Comparison of ENCODE assay signal across 8 cellular contexts in the genomic region with DNA sequence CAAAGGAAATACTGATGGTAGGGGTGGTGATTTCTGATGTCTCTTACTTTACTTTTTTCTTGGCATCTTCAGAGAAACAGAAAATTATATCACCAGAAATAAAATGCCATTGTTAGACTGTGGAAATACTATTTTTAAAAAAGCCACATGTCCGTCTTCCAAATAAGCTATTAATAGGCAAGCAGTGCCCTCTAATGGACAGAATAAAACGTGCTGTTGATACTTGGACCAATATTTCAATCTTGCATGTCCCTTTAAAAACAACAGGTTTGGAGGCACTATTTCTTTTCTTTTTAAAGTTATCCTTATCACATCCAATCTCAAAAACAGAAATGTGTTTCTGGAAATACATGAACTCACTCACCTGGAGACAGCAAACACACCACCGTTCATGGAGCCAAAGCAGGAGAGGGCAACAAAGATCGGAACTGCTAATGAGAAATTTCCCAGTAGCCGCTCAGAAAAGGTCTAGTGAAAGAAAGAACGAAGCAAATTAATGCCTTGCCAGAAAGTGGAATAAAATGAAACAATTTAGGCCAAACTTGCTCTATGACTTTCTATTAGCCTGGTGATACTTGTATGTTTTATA. TPM values are rescaled to one million over a fixed set of nuclear protein-coding genes. Genes with fewer than 3 reads are reported as not detected.
A peak's percentile ranks its signal among the peaks of the same experiment; 100 is the strongest.
DNase-seq lines count a peak whose midpoint lies in the region; ATAC-seq, FAIRE-seq and TF ChIP-seq lines count a peak whose summit lies in the region.

No MANE protein-coding gene starts in this region.

- H3K4me3 Mint-ChIP-seq in brain: peak overlapping the region in 1 of 5 experiments; percentile 71

- no peaks in the 10 kb centered on the region for H3K9me3 ChIP-seq in kidney (ENCODE audit: control insufficient read depth in 1 of 2, low read length in 2 of 2)
- no peaks in the 10 kb centered on the region for H3K9me3 ChIP-seq in uterus

- H3K4me3 ChIP-seq in kidney (ENCODE audit: low read length in 2 of 2) (no peak overlapping the region), uterus (no peak overlapping the region)

- TF ChIP-seq CTCF in brain (conservative IDR thresholded peaks at IDR 0.05): peak; percentile 73 to 84
- peak; percentile 55 for TF ChIP-seq CTCF in kidney (IDR thresholded peaks at IDR 0.05; ENCODE audit: borderline replicate concordance, extremely low read depth, insufficient read depth)
- TF ChIP-seq CTCF in uterus (IDR thresholded peaks at IDR 0.05): peak; percentile 47 to 65 (median 50)

- peak; percentile 88 for FAIRE-seq in kidney (lab: Jason Lieb, UNC)

- H3K36me3 ChIP-seq in kidney (ENCODE audit: control insufficient read depth in 1 of 2, insufficient read depth in 2 of 2, low read length in 2 of 2) (no peaks in the 10 kb centered on the region), uterus (no peaks in the 10 kb centered on the region)

- peaks cover 18% of the 10 kb centered on the region for H3K36me3 Mint-ChIP-seq in brain

- H3K27ac ChIP-seq in kidney (ENCODE audit: low read depth in 2 of 2, low read length in 2 of 2) (no peak overlapping the region), uterus (no peak overlapping the region)

- H3K27me3 Mint-ChIP-seq in brain: no peaks in the 10 kb centered on the region

- intact Hi-C loops in kidney (cut with DNase I): no loop called here
- intact Hi-C loops in uterus (cut with DNase I; ENCODE audit: low total_unique reads): no loop called here

- peaks cover 73% of the 10 kb centered on the region for H3K4me1 Mint-ChIP-seq in brain

- peak overlapping the region in 4 of 5 experiments; percentile 19 to 92 (median 49) for H3K27ac Mint-ChIP-seq in brain

- H3K9ac ChIP-seq in kidney (ENCODE audit: low read length in 2 of 2): no peak overlapping the region

- H3K9me3 Mint-ChIP-seq in brain: no peaks in the 10 kb centered on the region

- peak; percentile 4 for DNase-seq in Daoy (ENCODE audit: low read depth)
- DNase-seq in NCI-H2081 treated with DMSO at 0.1 percent for 48 hours (lab: John Stamatoyannopoulos, UW): peak; percentile 11
- DNase-seq in kidney: no peak
- no peak for DNase-seq in uterus
- DNase-seq in NCI-H774 (lab: John Stamatoyannopoulos, UW): no peak
- no peak for DNase-seq in H4 (ENCODE audit: low spot score)

- TF ChIP-seq POLR2A in uterus (IDR thresholded peaks at IDR 0.05): no peak

- H3K27me3 ChIP-seq in uterus: no peaks in the 10 kb centered on the region

- ATAC-seq in GM21717 (IDR thresholded peaks at IDR 0.05; ENCODE audit: unreplicated experiment): peak; percentile 56

- H3K4me1 ChIP-seq in kidney (ENCODE audit: control insufficient read depth in 1 of 2, insufficient read depth in 1 of 2, low read depth in 1 of 2, low read length in 2 of 2) (no peaks in the 10 kb centered on the region), uterus (peaks cover 0 to 3% of the 10 kb centered on the region in 2 donors)

RNA-seq across cellular contexts. Expression of gene SLC7A11, which starts 59.2 kb away (rescaled TPM):
- total RNA-seq in Daoy (2014; rRNA removed; shearing (Covaris generic)): 3.0 and 3.6 TPM in 2 replicates
- polyA plus RNA-seq in brain (ENCODE audit: insufficient read depth, low read depth, low replicate concordance) (1.5 TPM), kidney (ENCODE audit: insufficient read depth, low read depth, low replicate concordance) (0.04 TPM)
- total RNA-seq in kidney (2.6 TPM), uterus (1 to 10 TPM in 1 of 4 donors, under 1 TPM in 1, not detected in 2; 0.61 to 5.1 TPM)
- total RNA-seq in H4 (2014; rRNA removed; shearing (Covaris generic)): 135 and 181 TPM in 2 replicates

Comparison
In these comparisons a context has a peak if more than half of its experiments do, and no peak if none do; other contexts are left out.
1. DNase-seq: peak in Daoy (single experiment) and NCI-H2081 treated with DMSO at 0.1 percent for 48 hours (single experiment); none in kidney (single experiment), uterus (0 of 2), NCI-H774 (single experiment) and H4 (single experiment).
2. RNA of gene SLC7A11, which starts 59.2 kb away (total RNA-seq): 135 to 181 TPM in H4; 3.0 to 3.6 TPM in Daoy, 2.6 TPM in kidney (single experiment) and 0.61 to 5.1 TPM in uterus; every median in the first group is over 10 times any median in the second.
3. Peak in every context shown above with its lines, with median percentiles within 50 percentile points of each other: CTCF ChIP-seq.